In the genomic region with DNA sequence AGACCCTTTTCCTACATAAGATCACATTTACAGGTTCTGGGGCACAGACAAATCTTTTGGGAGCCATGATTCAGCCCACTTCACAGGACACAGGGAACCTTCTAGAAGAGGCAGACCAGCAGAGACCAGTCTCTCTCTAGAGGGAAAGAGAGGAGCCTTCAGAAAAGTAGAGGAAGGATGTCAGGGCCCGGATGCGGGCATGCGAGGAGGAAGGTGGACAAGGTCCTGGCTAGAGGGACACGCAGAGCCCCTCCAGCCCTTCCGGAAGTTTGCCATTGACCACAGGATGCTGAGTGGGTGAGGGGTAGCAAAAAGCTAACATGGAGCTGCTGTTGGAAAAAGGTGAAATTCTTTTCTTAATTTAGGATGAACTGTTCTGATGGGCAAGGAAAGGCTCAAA, we compare ENCODE assay signal across 16 cellular contexts.
"Had no signal": no experiment of that assay in that cellular context is flagged by ENCODE, and none has a peak within 500 bp of the region (broad histone marks: within the 10 kb centered on the region; RNA-seq: fewer than 3 reads in every experiment).

No MANE protein-coding gene starts in this region.

- H3K27me3 ChIP-seq: adrenal gland, right atrium auricular region, SJCRH30 had no signal

- H3K4me1 ChIP-seq: adrenal gland, gastroesophageal sphincter, right atrium auricular region, SJCRH30 had no signal

- H3K27ac ChIP-seq: adrenal gland, gastroesophageal sphincter, right atrium auricular region, SJCRH30, VCaP had no signal

- H3K36me3 Mint-ChIP-seq: type B pancreatic cell had no signal

- H3K27me3 Mint-ChIP-seq: activated CD4-positive, alpha-beta T cell treated with anti-CD3 and anti-CD28 coated beads, Interleukin-2, amount 10 ng/mL, durations not matched to agents 24 days and 14 days; effector memory CD8-positive, alpha-beta T cell; type B pancreatic cell had no signal

- ATAC-seq: effector memory CD8-positive, alpha-beta T cell; gastroesophageal sphincter; left ventricle myocardium superior had no signal

- H3K36me3 ChIP-seq: adrenal gland, right atrium auricular region, SJCRH30 had no signal

- H3K4me3 ChIP-seq: adrenal gland, gastroesophageal sphincter, right atrium auricular region, SJCRH30, smooth muscle cell had no signal

- H3K27ac Mint-ChIP-seq: activated CD4-positive, alpha-beta T cell treated with anti-CD3 and anti-CD28 coated beads, Interleukin-2, amount 10 ng/mL, durations not matched to agents 24 days and 14 days had no signal

- H3K9me3 ChIP-seq: adrenal gland, gastroesophageal sphincter, right atrium auricular region, SJCRH30 had no signal

- H3K9me3 Mint-ChIP-seq: activated CD4-positive, alpha-beta T cell treated with anti-CD3 and anti-CD28 coated beads, Interleukin-2, amount 10 ng/mL, durations not matched to agents 24 days and 14 days; effector memory CD8-positive, alpha-beta T cell; type B pancreatic cell had no signal

- H3K4me3 Mint-ChIP-seq: activated CD4-positive, alpha-beta T cell treated with anti-CD3 and anti-CD28 coated beads, Interleukin-2, amount 10 ng/mL, durations not matched to agents 24 days and 14 days; effector memory CD8-positive, alpha-beta T cell; type B pancreatic cell had no signal

- DNase-seq: activated CD4-positive, alpha-beta T cell treated with anti-CD3 and anti-CD28 coated beads, Interleukin-2, amount 10 ng/mL, durations not matched to agents 24 days and 14 days; activated CD8-positive, alpha-beta memory T cell treated with anti-CD3 and anti-CD28 coated beads for 24 hours; activated effector memory CD4-positive, alpha-beta T cell treated with Interleukin-2 at 50 U/mL for 16 hours; adrenal gland; central memory CD4-positive, alpha-beta T cell; effector memory CD8-positive, alpha-beta T cell; left ventricle myocardium superior; stimulated activated naive CD4-positive, alpha-beta T cell; substantia nigra; T-helper 9 cell had no signal
